Comparison of ENCODE assay signal across 8 cellular contexts in the genomic region with DNA sequence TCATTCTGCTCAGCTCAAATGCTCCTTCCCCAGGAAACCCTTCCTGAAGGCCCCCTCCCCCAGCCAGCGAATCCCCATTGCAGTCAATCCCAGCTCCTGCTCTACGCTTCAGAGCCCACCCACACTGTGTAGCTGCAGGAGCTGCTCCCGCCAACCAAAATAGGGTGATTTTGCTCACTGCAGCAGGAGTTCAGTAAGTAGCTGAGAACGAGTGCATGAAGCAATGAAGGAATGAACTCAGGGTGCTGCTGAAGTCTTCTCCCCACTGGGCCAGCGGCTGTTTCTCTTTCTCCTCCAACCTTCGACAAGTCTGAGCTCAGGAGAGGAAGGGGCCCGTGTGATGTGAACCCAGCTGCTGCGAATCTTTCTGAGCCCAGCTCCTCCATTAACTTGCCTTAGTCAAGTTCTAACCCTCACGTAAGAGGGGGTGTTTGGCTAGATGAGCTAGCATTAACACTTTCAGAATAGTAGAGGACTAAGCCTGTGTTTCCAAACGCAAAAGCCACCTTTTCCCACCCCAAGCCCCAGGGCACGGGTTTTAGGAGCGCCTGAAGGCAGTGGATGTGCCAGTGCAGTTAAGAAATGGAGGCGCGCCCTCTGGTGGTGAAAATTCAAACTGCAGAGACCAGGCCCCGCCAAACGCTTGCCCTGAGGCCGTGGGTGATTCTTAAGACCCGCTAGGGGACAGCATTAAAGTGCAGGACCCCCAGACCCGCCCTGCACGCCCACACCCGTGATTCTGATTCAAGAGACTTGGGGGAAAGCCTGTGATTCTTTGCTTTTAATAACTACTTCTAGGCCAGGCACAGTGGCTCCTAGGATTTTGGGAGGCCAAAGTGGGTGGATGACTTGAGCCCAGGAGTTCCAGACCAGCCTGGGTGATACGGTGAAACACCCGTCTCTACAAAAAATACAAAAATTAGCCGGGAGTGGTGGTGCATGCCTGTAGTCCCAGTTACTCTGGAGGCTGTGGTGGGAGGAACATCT. TPM values are rescaled to one million over a fixed set of nuclear protein-coding genes. Genes with fewer than 3 reads are reported as not detected.
DNase-seq lines count a peak whose midpoint lies in the region; ATAC-seq lines count a peak whose summit lies in the region.

No MANE protein-coding gene starts in this region.

- intact Hi-C loops in activated CD4-positive, alpha-beta T cell treated with anti-CD3 and anti-CD28 coated beads for 36 hours (cut with DNase I, micrococcal nuclease): loop anchor here (1.0 to 5.0 kb wide), 4 partner anchors 115 to 417 kb away; no protein-coding TSS in a partner anchor

- no peaks in the 10 kb centered on the region for H3K36me3 Mint-ChIP-seq in activated CD4-positive, alpha-beta T cell treated with anti-CD3 and anti-CD28 coated beads for 36 hours (ENCODE audit: low read depth)

- POLR2A ChIA-PET in activated CD4-positive, alpha-beta T cell treated with anti-CD3 and anti-CD28 coated beads for 36 hours (lab: Charles Lee): no interaction called here

- H3K4me3 Mint-ChIP-seq in activated CD4-positive, alpha-beta T cell treated with anti-CD3 and anti-CD28 coated beads for 36 hours: no peak overlapping the region

- ATAC-seq in GM19025 (IDR thresholded peaks at IDR 0.05; ENCODE audit: low read depth, unreplicated experiment): peak; percentile 51
- peak; percentile 74 for ATAC-seq in activated CD4-positive, alpha-beta T cell treated with anti-CD3 and anti-CD28 coated beads for 36 hours

- H3K9me3 Mint-ChIP-seq in activated CD4-positive, alpha-beta T cell treated with anti-CD3 and anti-CD28 coated beads for 36 hours (ENCODE audit: low read depth): peaks cover 5% of the 10 kb centered on the region

- CTCF ChIA-PET in activated CD4-positive, alpha-beta T cell treated with anti-CD3 and anti-CD28 coated beads for 36 hours (lab: Charles Lee): interaction anchor here (0.6 to 3.1 kb wide), 29 partner anchors 8 to 513 kb away, joined by 3 to 31 read pairs (median 4); a partner anchor contains a TSS

- no peaks in the 10 kb centered on the region for H3K4me1 Mint-ChIP-seq in activated CD4-positive, alpha-beta T cell treated with anti-CD3 and anti-CD28 coated beads for 36 hours

- H3K27ac Mint-ChIP-seq in activated CD4-positive, alpha-beta T cell treated with anti-CD3 and anti-CD28 coated beads for 36 hours: no peak overlapping the region

- peaks cover 29% of the 10 kb centered on the region for H3K27me3 Mint-ChIP-seq in activated CD4-positive, alpha-beta T cell treated with anti-CD3 and anti-CD28 coated beads for 36 hours

- DNase-seq in AG20443 (ENCODE audit: low spot score): peak; percentile 74
- peak; percentile 5 for DNase-seq in MV-4-11 (lab: John Stamatoyannopoulos, UW)
- DNase-seq in activated CD4-positive, alpha-beta T cell treated with anti-CD3 and anti-CD28 coated beads for 36 hours: peak; percentile 84
- DNase-seq in dedifferentiated amniotic fluid mesenchymal stem cell (ENCODE audit: extremely low spot score): peak; percentile 55
- peak; percentile 45 for DNase-seq in medulla oblongata (ENCODE audit: extremely low spot score)
- peak; percentile 89 for DNase-seq in stimulated activated CD8-positive, alpha-beta memory T cell treated with anti-CD3 and anti-CD28 coated beads, Interleukin-4, amount 100 ng/mL, for 48 hours
- DNase-seq in SKM-1 treated with dmso at 0.1 percent for 144 hours (lab: John Stamatoyannopoulos, UW; ENCODE audit: unreplicated experiment): no peak

RNA-seq across cellular contexts. Expression of a gene that starts 11.9 kb away (rescaled TPM):
- total RNA-seq in activated CD4-positive, alpha-beta T cell treated with anti-CD3 and anti-CD28 coated beads for 36 hours: not detected

RNA-seq across cellular contexts. Expression of a gene that starts 31.9 kb away (rescaled TPM):
- total RNA-seq in activated CD4-positive, alpha-beta T cell treated with anti-CD3 and anti-CD28 coated beads for 36 hours: not detected

RNA-seq across cellular contexts. Expression of a gene that starts 40.0 kb away (rescaled TPM):
- total RNA-seq in activated CD4-positive, alpha-beta T cell treated with anti-CD3 and anti-CD28 coated beads for 36 hours: not detected
